Comparison of ENCODE assay signal across 2 cellular contexts in the genomic region with DNA sequence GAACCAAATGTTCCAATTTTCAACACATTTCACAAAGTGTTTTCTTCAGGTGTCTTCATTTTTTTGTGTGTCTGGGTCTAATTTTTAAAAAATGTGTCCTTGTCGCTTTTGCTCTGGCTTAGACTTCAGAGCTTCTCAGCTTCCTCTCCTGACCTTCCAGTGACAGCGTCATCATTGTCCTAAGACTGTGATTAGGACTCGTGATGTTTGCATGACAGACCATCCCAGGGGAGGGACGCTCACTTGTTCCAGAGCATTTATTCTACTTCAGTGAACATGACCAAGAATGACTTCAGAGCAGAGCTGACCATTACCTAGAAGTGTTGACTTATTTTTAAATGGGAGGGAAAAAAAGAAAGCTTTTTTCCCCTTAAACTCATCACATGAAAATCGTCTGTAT.
TF ChIP-seq lines count a peak whose summit lies in the region.

No MANE protein-coding gene starts in this region.

TF ChIP-seq in IMR-90, 13 proteins besides CTCF, POLR2A, EP300 and RAD21:
- TF ChIP-seq BHLHE40 (IDR thresholded peaks at IDR 0.05; ENCODE audit: low read depth, low read length) (no peak), CEBPB (IDR thresholded peaks at IDR 0.05; ENCODE audit: low read depth, low read length) (no peak), CHD1 (IDR thresholded peaks at IDR 0.05; ENCODE audit: low read depth, low read length) (no peak), RFX5 (IDR thresholded peaks at IDR 0.05; ENCODE audit: low read depth, low read length) (no peak), RCOR1 (IDR thresholded peaks at IDR 0.05; ENCODE audit: insufficient replicate concordance, low read length) (no peak), MAFK (IDR thresholded peaks at IDR 0.05; ENCODE audit: low read depth, low read length) (no peak), SMC3 (IDR thresholded peaks at IDR 0.05; ENCODE audit: low read depth, low read length) (no peak), FOS (IDR thresholded peaks at IDR 0.05; ENCODE audit: low read depth, low read length) (no peak), MXI1 (IDR thresholded peaks at IDR 0.05; ENCODE audit: borderline replicate concordance, low read depth, low read length) (no peak), MAZ (IDR thresholded peaks at IDR 0.05; ENCODE audit: borderline replicate concordance, low read depth, low read length) (no peak)
- TF ChIP-seq, protein P1, sequence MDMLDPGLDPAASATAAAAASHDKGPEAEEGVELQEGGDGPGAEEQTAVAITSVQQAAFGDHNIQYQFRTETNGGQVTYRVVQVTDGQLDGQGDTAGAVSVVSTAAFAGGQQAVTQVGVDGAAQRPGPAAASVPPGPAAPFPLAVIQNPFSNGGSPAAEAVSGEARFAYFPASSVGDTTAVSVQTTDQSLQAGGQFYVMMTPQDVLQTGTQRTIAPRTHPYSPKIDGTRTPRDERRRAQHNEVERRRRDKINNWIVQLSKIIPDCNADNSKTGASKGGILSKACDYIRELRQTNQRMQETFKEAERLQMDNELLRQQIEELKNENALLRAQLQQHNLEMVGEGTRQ (IDR thresholded peaks at IDR 0.05; ENCODE audit: low read depth, low read length), result no peak
- TF ChIP-seq, protein P2, sequence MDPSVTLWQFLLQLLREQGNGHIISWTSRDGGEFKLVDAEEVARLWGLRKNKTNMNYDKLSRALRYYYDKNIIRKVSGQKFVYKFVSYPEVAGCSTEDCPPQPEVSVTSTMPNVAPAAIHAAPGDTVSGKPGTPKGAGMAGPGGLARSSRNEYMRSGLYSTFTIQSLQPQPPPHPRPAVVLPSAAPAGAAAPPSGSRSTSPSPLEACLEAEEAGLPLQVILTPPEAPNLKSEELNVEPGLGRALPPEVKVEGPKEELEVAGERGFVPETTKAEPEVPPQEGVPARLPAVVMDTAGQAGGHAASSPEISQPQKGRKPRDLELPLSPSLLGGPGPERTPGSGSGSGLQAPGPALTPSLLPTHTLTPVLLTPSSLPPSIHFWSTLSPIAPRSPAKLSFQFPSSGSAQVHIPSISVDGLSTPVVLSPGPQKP (IDR thresholded peaks at IDR 0.05; ENCODE audit: borderline replicate concordance, low read depth, low read length), result no peak

TF ChIP-seq in SK-N-SH, 30 proteins besides CTCF, POLR2A, EP300 and RAD21:
- no peak for TF ChIP-seq FOXM1 (IDR thresholded peaks at IDR 0.05; ENCODE audit: low read depth)
- no peak for TF ChIP-seq EZH2phosphoT487 (IDR thresholded peaks at IDR 0.05; ENCODE audit: borderline replicate concordance, low read depth)
- no peak for TF ChIP-seq TCF12 (IDR thresholded peaks at IDR 0.05)
- TF ChIP-seq, protein P1 (IDR thresholded peaks at IDR 0.05; ENCODE audit: borderline replicate concordance, low read depth, low read length), result no peak
